1 cellular context compared by ENCODE assay signal in the genomic region with DNA sequence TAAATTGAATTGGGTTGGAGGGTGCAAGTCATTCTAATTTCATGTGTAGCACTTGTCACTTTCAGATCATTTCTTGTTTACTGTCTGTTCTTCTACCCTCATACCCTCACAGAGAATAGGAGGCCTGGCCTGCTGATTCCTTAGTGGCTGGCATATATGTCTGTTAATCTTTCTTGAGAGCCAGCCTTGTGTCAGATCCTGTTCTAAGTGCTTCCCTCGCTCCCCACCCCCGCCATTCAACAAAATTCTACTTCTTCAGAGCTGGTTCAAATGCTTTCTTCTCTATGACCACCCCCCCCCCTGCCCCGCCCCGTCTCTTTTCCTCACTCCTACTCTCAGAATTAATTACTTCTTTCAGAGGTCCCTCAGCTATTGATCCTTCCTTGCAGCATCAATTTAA.
TF ChIP-seq lines count a peak whose summit lies in the region.

No MANE protein-coding gene starts in this region.

TF ChIP-seq in GM23338, 12 proteins besides CTCF, POLR2A, EP300 and RAD21 (continued from another document):
- TF ChIP-seq, protein P1, sequence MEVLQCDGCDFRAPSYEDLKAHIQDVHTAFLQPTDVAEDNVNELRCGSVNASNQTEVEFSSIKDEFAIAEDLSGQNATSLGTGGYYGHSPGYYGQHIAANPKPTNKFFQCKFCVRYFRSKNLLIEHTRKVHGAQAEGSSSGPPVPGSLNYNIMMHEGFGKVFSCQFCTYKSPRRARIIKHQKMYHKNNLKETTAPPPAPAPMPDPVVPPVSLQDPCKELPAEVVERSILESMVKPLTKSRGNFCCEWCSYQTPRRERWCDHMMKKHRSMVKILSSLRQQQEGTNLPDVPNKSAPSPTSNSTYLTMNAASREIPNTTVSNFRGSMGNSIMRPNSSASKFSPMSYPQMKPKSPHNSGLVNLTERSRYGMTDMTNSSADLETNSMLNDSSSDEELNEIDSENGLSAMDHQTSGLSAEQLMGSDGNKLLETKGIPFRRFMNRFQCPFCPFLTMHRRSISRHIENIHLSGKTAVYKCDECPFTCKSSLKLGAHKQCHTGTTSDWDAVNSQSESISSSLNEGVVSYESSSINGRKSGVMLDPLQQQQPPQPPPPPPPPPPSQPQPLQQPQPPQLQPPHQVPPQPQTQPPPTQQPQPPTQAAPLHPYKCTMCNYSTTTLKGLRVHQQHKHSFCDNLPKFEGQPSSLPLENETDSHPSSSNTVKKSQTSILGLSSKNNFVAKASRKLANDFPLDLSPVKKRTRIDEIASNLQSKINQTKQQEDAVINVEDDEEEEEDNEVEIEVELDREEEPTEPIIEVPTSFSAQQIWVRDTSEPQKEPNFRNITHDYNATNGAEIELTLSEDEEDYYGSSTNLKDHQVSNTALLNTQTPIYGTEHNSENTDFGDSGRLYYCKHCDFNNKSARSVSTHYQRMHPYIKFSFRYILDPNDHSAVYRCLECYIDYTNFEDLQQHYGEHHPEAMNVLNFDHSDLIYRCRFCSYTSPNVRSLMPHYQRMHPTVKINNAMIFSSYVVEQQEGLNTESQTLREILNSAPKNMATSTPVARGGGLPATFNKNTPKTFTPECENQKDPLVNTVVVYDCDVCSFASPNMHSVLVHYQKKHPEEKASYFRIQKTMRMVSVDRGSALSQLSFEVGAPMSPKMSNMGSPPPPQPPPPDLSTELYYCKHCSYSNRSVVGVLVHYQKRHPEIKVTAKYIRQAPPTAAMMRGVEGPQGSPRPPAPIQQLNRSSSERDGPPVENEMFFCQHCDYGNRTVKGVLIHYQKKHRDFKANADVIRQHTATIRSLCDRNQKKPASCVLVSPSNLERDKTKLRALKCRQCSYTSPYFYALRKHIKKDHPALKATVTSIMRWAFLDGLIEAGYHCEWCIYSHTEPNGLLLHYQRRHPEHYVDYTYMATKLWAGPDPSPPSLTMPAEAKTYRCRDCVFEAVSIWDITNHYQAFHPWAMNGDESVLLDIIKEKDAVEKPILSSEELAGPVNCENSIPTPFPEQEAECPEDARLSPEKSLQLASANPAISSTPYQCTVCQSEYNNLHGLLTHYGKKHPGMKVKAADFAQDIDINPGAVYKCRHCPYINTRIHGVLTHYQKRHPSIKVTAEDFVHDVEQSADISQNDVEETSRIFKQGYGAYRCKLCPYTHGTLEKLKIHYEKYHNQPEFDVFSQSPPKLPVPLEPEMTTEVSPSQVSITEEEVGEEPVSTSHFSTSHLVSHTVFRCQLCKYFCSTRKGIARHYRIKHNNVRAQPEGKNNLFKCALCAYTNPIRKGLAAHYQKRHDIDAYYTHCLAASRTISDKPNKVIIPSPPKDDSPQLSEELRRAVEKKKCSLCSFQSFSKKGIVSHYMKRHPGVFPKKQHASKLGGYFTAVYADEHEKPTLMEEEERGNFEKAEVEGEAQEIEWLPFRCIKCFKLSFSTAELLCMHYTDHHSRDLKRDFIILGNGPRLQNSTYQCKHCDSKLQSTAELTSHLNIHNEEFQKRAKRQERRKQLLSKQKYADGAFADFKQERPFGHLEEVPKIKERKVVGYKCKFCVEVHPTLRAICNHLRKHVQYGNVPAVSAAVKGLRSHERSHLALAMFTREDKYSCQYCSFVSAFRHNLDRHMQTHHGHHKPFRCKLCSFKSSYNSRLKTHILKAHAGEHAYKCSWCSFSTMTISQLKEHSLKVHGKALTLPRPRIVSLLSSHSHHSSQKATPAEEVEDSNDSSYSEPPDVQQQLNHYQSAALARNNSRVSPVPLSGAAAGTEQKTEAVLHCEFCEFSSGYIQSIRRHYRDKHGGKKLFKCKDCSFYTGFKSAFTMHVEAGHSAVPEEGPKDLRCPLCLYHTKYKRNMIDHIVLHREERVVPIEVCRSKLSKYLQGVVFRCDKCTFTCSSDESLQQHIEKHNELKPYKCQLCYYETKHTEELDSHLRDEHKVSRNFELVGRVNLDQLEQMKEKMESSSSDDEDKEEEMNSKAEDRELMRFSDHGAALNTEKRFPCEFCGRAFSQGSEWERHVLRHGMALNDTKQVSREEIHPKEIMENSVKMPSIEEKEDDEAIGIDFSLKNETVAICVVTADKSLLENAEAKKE (CRISPR knock-in tag; IDR thresholded peaks at IDR 0.05) = no peak
TF ChIP-seq in GM23338: peak in this region for 0.
